Comparison of ENCODE assay signal across 28 cellular contexts in genomic region chr3:167675835-167676234, GRCh38. TPM values are rescaled to one million over a fixed set of nuclear protein-coding genes. Genes with fewer than 3 reads are reported as not detected.
"Had no signal": no experiment of that assay in that cellular context is flagged by ENCODE, and none has a peak within 500 bp of the region (broad histone marks: within the 10 kb centered on the region; RNA-seq: fewer than 3 reads in every experiment).

No MANE protein-coding gene starts in this region.

- DNase-seq: activated CD4-positive, alpha-beta memory T cell treated with anti-CD3 and anti-CD28 coated beads, Interleukin-2, amount 10 ng/mL, durations not matched to agents 7 days and 5 days; activated CD4-positive, alpha-beta T cell treated with anti-CD3 and anti-CD28 coated beads for 1 hour; activated CD4-positive, alpha-beta T cell treated with anti-CD3 and anti-CD28 coated beads for 4 hours; activated CD4-positive, alpha-beta T cell treated with anti-CD3 and anti-CD28 coated beads, Interleukin-2, amount 10 ng/mL, durations not matched to agents 7 days and 5 days; activated CD4-positive, alpha-beta T cell treated with anti-CD3 and anti-CD28 coated beads, Interleukin-2, amount 50 U/mL, for 4 hours; activated CD8-positive, alpha-beta memory T cell treated with anti-CD3 and anti-CD28 coated beads, Interleukin-2, amount 50 U/mL, for 48 hours; activated gamma-delta T cell; activated naive CD4-positive, alpha-beta T cell; activated naive CD4-positive, alpha-beta T cell treated with anti-CD3 and anti-CD28 coated beads, Interleukin-2, amount 10 ng/mL, durations not matched to agents 7 days and 5 days; activated T-cell treated with anti-CD3 and anti-CD28 coated beads for 4 hours; activated T-cell treated with anti-CD3 and anti-CD28 coated beads, Interleukin-2, amount 50 U/mL, for 24 hours; activated T-cell treated with anti-CD3 and anti-CD28 coated beads, Interleukin-2, amount 50 U/mL, for 72 hours; amniotic stem cell; anterior cingulate cortex; cortex of kidney; effector memory CD4-positive, alpha-beta T cell; endodermal cell; esophagus squamous epithelium; foreskin melanocyte; heart right ventricle; hippocampal formation; T-helper 1 cell; T-helper 17 cell had no signal

- H3K27ac ChIP-seq: esophagus squamous epithelium, gastroesophageal sphincter, heart right ventricle, VCaP had no signal

- H3K4me1 Mint-ChIP-seq: activated CD4-positive, alpha-beta memory T cell treated with anti-CD3 and anti-CD28 coated beads, Interleukin-2, amount 10 ng/mL, durations not matched to agents 7 days and 5 days; activated CD4-positive, alpha-beta T cell treated with anti-CD3 and anti-CD28 coated beads, Interleukin-2, amount 10 ng/mL, durations not matched to agents 7 days and 5 days; activated naive CD4-positive, alpha-beta T cell treated with anti-CD3 and anti-CD28 coated beads, Interleukin-2, amount 10 ng/mL, durations not matched to agents 7 days and 5 days; T-helper 17 cell had no signal

- H3K27me3 ChIP-seq: esophagus squamous epithelium, gastroesophageal sphincter, heart right ventricle had no signal

- H3K4me3 ChIP-seq: esophagus squamous epithelium, gastroesophageal sphincter, heart right ventricle had no signal

- H3K4me3 Mint-ChIP-seq: activated CD4-positive, alpha-beta memory T cell treated with anti-CD3 and anti-CD28 coated beads, Interleukin-2, amount 10 ng/mL, durations not matched to agents 7 days and 5 days; activated CD4-positive, alpha-beta T cell treated with anti-CD3 and anti-CD28 coated beads, Interleukin-2, amount 10 ng/mL, durations not matched to agents 7 days and 5 days; activated naive CD4-positive, alpha-beta T cell treated with anti-CD3 and anti-CD28 coated beads, Interleukin-2, amount 10 ng/mL, durations not matched to agents 7 days and 5 days; activated T-cell treated with anti-CD3 and anti-CD28 coated beads, Interleukin-2, amount 50 U/mL, for 24 hours; activated T-cell treated with anti-CD3 and anti-CD28 coated beads, Interleukin-2, amount 50 U/mL, for 72 hours; endodermal cell; T-helper 17 cell; T-helper 2 cell treated with Interferon-gamma antibody and Interleukin-4, amounts not matched to agents 5 μg/mL and 100 μg/mL, for 36 hours; WTC11 had no signal

- H3K27me3 Mint-ChIP-seq: activated CD4-positive, alpha-beta memory T cell treated with anti-CD3 and anti-CD28 coated beads, Interleukin-2, amount 10 ng/mL, durations not matched to agents 7 days and 5 days; activated CD4-positive, alpha-beta T cell treated with anti-CD3 and anti-CD28 coated beads, Interleukin-2, amount 10 ng/mL, durations not matched to agents 7 days and 5 days; activated naive CD4-positive, alpha-beta T cell treated with anti-CD3 and anti-CD28 coated beads, Interleukin-2, amount 10 ng/mL, durations not matched to agents 7 days and 5 days; activated T-cell treated with anti-CD3 and anti-CD28 coated beads, Interleukin-2, amount 50 U/mL, for 24 hours; T-helper 17 cell had no signal

- H3K27ac Mint-ChIP-seq: activated CD4-positive, alpha-beta memory T cell treated with anti-CD3 and anti-CD28 coated beads, Interleukin-2, amount 10 ng/mL, durations not matched to agents 7 days and 5 days; activated CD4-positive, alpha-beta T cell treated with anti-CD3 and anti-CD28 coated beads, Interleukin-2, amount 10 ng/mL, durations not matched to agents 7 days and 5 days; activated naive CD4-positive, alpha-beta T cell treated with anti-CD3 and anti-CD28 coated beads, Interleukin-2, amount 10 ng/mL, durations not matched to agents 7 days and 5 days; activated T-cell treated with anti-CD3 and anti-CD28 coated beads, Interleukin-2, amount 50 U/mL, for 24 hours; activated T-cell treated with anti-CD3 and anti-CD28 coated beads, Interleukin-2, amount 50 U/mL, for 72 hours; endodermal cell; T-helper 17 cell; T-helper 2 cell treated with Interferon-gamma antibody and Interleukin-4, amounts not matched to agents 5 μg/mL and 100 μg/mL, for 36 hours; WTC11 had no signal

- H3K4me1 ChIP-seq: esophagus squamous epithelium, gastroesophageal sphincter, heart right ventricle had no signal

RNA-seq across cellular contexts. Expression of gene WDR49, which starts 22.1 kb away (rescaled TPM):
- total RNA-seq: activated CD4-positive, alpha-beta memory T cell treated with anti-CD3 and anti-CD28 coated beads, Interleukin-2, amount 10 ng/mL, durations not matched to agents 7 days and 5 days; chondrocyte had no signal
